10 cellular contexts compared by ENCODE assay signal in genomic region chr11:119155733-119156492, GRCh38. TPM values are rescaled to one million over a fixed set of nuclear protein-coding genes. Genes with fewer than 3 reads are reported as not detected.
DNase-seq lines count a peak whose midpoint lies in the region; ATAC-seq and TF ChIP-seq lines count a peak whose summit lies in the region.
"Had no signal": no experiment of that assay in that cellular context is flagged by ENCODE, and none has a peak within 500 bp of the region (broad histone marks: within the 10 kb centered on the region; RNA-seq: fewer than 3 reads in every experiment).

No MANE protein-coding gene starts in this region.

- no peaks in the 10 kb centered on the region for H3K9me3 ChIP-seq in mesenchymal stem cell (ENCODE audit: control insufficient read depth, low read length)
- H3K9me3 ChIP-seq: breast epithelium, sigmoid colon had no signal

- no peak overlapping the region for H2AK5ac ChIP-seq in mesenchymal stem cell (ENCODE audit: low read length, severe bottlenecking)

- H3K27ac Mint-ChIP-seq in T-helper 2 cell treated with Interferon-gamma antibody and Interleukin-4, amounts not matched to agents 5 μg/mL and 100 μg/mL, for 36 hours = no peak overlapping the region
- no peak overlapping the region for H3K27ac Mint-ChIP-seq in T-cell

- H3K79me1 ChIP-seq in mesenchymal stem cell (replicated peaks; ENCODE audit: low read length, poor library complexity, severe bottlenecking) = no peaks in the 10 kb centered on the region

- H3K27me3 ChIP-seq in mesenchymal stem cell (ENCODE audit: control insufficient read depth in 1 of 2, insufficient read depth in 1 of 2, low read length in 2 of 2) = peaks cover 29 to 76% of the 10 kb centered on the region in 2 experiments
- H3K27me3 ChIP-seq: breast epithelium, sigmoid colon had no signal

- no peak overlapping the region for H2BK5ac ChIP-seq in mesenchymal stem cell (ENCODE audit: low read depth, low read length, poor library complexity, severe bottlenecking)

- H3K4me1 ChIP-seq in mesenchymal stem cell (ENCODE audit: control insufficient read depth, insufficient read depth, low read depth, low read length) = no peaks in the 10 kb centered on the region
- H3K4me1 ChIP-seq: breast epithelium, sigmoid colon had no signal

- H3K14ac ChIP-seq in mesenchymal stem cell (ENCODE audit: low read length in 2 of 2) = no peak overlapping the region

- H3K36me3 Mint-ChIP-seq in T-helper 2 cell treated with Interferon-gamma antibody and Interleukin-4, amounts not matched to agents 5 μg/mL and 100 μg/mL, for 36 hours (ENCODE audit: low read depth) = no peaks in the 10 kb centered on the region
- H3K36me3 Mint-ChIP-seq in T-cell = no peaks in the 10 kb centered on the region

- H2BK15ac ChIP-seq in mesenchymal stem cell (ENCODE audit: low read depth, poor library complexity, severe bottlenecking) = no peak overlapping the region

- no peak for ATAC-seq in T-cell (replicated peaks in 1 of 4)

- no peak overlapping the region for H3K4me3 ChIP-seq in mesenchymal stem cell (ENCODE audit: insufficient read depth in 1 of 2, low read depth in 1 of 2, low read length in 2 of 2)
- H3K4me3 ChIP-seq: breast epithelium, sigmoid colon had no signal

- H3K9me3 Mint-ChIP-seq in T-helper 2 cell treated with Interferon-gamma antibody and Interleukin-4, amounts not matched to agents 5 μg/mL and 100 μg/mL, for 36 hours = no peaks in the 10 kb centered on the region
- H3K9me3 Mint-ChIP-seq in T-cell = no peaks in the 10 kb centered on the region

- H2BK120ac ChIP-seq in mesenchymal stem cell (ENCODE audit: low read depth, low read length) = no peak overlapping the region

- no peak overlapping the region for H3K4ac ChIP-seq in mesenchymal stem cell (ENCODE audit: low read depth in 1 of 2, low read length in 2 of 2)

- 50% methylated on average over 6 of the region's 8 CpGs for WGBS in mesenchymal stem cell

- no peak overlapping the region for H3K23ac ChIP-seq in mesenchymal stem cell (ENCODE audit: low read length in 2 of 2)

- no peak overlapping the region for H2AFZ ChIP-seq in mesenchymal stem cell (ENCODE audit: low read depth, low read length)

- H2BK12ac ChIP-seq in mesenchymal stem cell (ENCODE audit: low read length in 2 of 2) = no peak overlapping the region

- no peak overlapping the region for H3K18ac ChIP-seq in mesenchymal stem cell (ENCODE audit: low read depth in 1 of 2, low read length in 2 of 2)

- H3K27me3 Mint-ChIP-seq in T-helper 2 cell treated with Interferon-gamma antibody and Interleukin-4, amounts not matched to agents 5 μg/mL and 100 μg/mL, for 36 hours (ENCODE audit: low read depth) = peaks cover 31% of the 10 kb centered on the region
- H3K27me3 Mint-ChIP-seq in T-cell = peaks cover 0 to 24% of the 10 kb centered on the region in 2 donors

- CTCF ChIA-PET in T-cell (lab: Charles Lee) = interaction anchor here in 1 of 2 donors (1.1 kb wide), 1 partner anchor 8 kb away, joined by 4 read pairs; no protein-coding TSS in a partner anchor

- H3K9ac ChIP-seq in mesenchymal stem cell (ENCODE audit: low read length) = no peak overlapping the region

- DNase-seq in 8988T (peak; percentile 88), Daoy (ENCODE audit: low read depth) (peak; percentile 19), NOMO-1 treated with DMSO at 0.1 percent for 48 hours (lab: John Stamatoyannopoulos, UW; ENCODE audit: unreplicated experiment) (peak; percentile 28), erythroblast (lab: John Stamatoyannopoulos, UW) (peak; percentile 47 to 52), mesenchymal stem cell (no peak), NCI-H187 treated with DMSO at 0.1 percent for 48 hours (lab: John Stamatoyannopoulos, UW) (no peak), T-cell (no peak)
- no peak for DNase-seq in T-helper 2 cell treated with Interferon-gamma antibody and Interleukin-4, amounts not matched to agents 5 μg/mL and 100 μg/mL, for 36 hours (ENCODE audit: low spot score)
- DNase-seq: sigmoid colon had no signal

- peaks cover 5% of the 10 kb centered on the region for H3K4me1 Mint-ChIP-seq in T-helper 2 cell treated with Interferon-gamma antibody and Interleukin-4, amounts not matched to agents 5 μg/mL and 100 μg/mL, for 36 hours (ENCODE audit: low read depth)
- H3K4me1 Mint-ChIP-seq in T-cell = no peaks in the 10 kb centered on the region

- no peak for TF ChIP-seq POLR2A in erythroblast (IDR thresholded peaks at IDR 0.05; ENCODE audit: low read length)

- H3K4me3 Mint-ChIP-seq in T-helper 2 cell treated with Interferon-gamma antibody and Interleukin-4, amounts not matched to agents 5 μg/mL and 100 μg/mL, for 36 hours = no peak overlapping the region
- no peak overlapping the region for H3K4me3 Mint-ChIP-seq in T-cell

- POLR2A ChIA-PET in T-cell (lab: Charles Lee) = interaction anchor here in 1 of 2 donors (0.6 kb wide), 1 partner anchor 13 kb away, joined by 3 read pairs; no protein-coding TSS in a partner anchor

- H3K4me2 ChIP-seq in mesenchymal stem cell (ENCODE audit: low read length, poor library complexity, severe bottlenecking) = no peak overlapping the region

- no peak overlapping the region for H4K91ac ChIP-seq in mesenchymal stem cell (ENCODE audit: low read length)

- H3K27ac ChIP-seq in mesenchymal stem cell (ENCODE audit: low read length, poor library complexity, severe bottlenecking) = no peak overlapping the region
- H3K27ac ChIP-seq: breast epithelium, sigmoid colon had no signal

- no peak overlapping the region for H4K8ac ChIP-seq in mesenchymal stem cell (ENCODE audit: low read length)

- no peaks in the 10 kb centered on the region for H3K36me3 ChIP-seq in mesenchymal stem cell (ENCODE audit: control insufficient read depth in 1 of 2, insufficient read depth in 2 of 2, low read depth in 1 of 2, low read length in 2 of 2)
- H3K36me3 ChIP-seq: breast epithelium, sigmoid colon had no signal

RNA-seq across cellular contexts. Expression of gene ABCG4, which starts 7.1 kb away (rescaled TPM):
- not detected in 2 replicates for total RNA-seq in Daoy (2014; rRNA removed; shearing (Covaris generic))
- 0.37 TPM for polyA plus RNA-seq in mesenchymal stem cell (2013, experiment 1 of 2)
- 0.23 TPM for polyA plus RNA-seq in mesenchymal stem cell (2013, experiment 2 of 2)
- total RNA-seq in T-cell = under 1 TPM in 1 of 5 donors, not detected in 4; 0.09 TPM

RNA-seq across cellular contexts. Expression of gene NLRX1, which starts 12.6 kb away (rescaled TPM):
- 4.3 and 9.7 TPM in 2 replicates for total RNA-seq in Daoy (2014; rRNA removed; shearing (Covaris generic))
- 3.9 TPM for polyA plus RNA-seq in mesenchymal stem cell (2013, experiment 1 of 2)
- polyA plus RNA-seq in mesenchymal stem cell (2013, experiment 2 of 2) = 3.9 TPM
- 10 to 100 TPM in 3 of 5 donors, 1 to 10 TPM in 2; 6.5 to 12.8 (median 11.6) TPM for total RNA-seq in T-cell

RNA-seq across cellular contexts. Expression of gene NHERF4, which starts 29.4 kb away (rescaled TPM):
- not detected in 2 replicates for total RNA-seq in Daoy (2014; rRNA removed; shearing (Covaris generic))
- polyA plus RNA-seq in mesenchymal stem cell (2013, experiment 1 of 2) = not detected
- not detected for polyA plus RNA-seq in mesenchymal stem cell (2013, experiment 2 of 2)
- total RNA-seq in T-cell = 1 to 10 TPM in 1 of 5 donors, under 1 TPM in 3, not detected in 1; 0.30 to 1.1 (median 0.73) TPM

RNA-seq across cellular contexts. Expression of gene HINFP, which starts 34.5 kb away (rescaled TPM):
- total RNA-seq in Daoy (2014; rRNA removed; shearing (Covaris generic)) = 14.4 and 28.8 TPM in 2 replicates
- polyA plus RNA-seq in mesenchymal stem cell (2013, experiment 1 of 2) = 13.5 TPM
- 13.2 TPM for polyA plus RNA-seq in mesenchymal stem cell (2013, experiment 2 of 2)
- 10 to 100 TPM; 30.0 to 68.5 (median 56.7) TPM for total RNA-seq in T-cell

RNA-seq across cellular contexts. Expression of gene C2CD2L, which starts 48.8 kb away (rescaled TPM):
- 1.7 and 10.6 TPM in 2 replicates for total RNA-seq in Daoy (2014; rRNA removed; shearing (Covaris generic))
- polyA plus RNA-seq in mesenchymal stem cell (2013, experiment 1 of 2) = 7.7 TPM
- 7.4 TPM for polyA plus RNA-seq in mesenchymal stem cell (2013, experiment 2 of 2)
- 10 to 100 TPM; 18.9 to 36.4 (median 30.6) TPM for total RNA-seq in T-cell

Comparison
In these comparisons a context has a peak if more than half of its experiments do, and no peak if none do; other contexts are left out.
1. DNase-seq: peak in 8988T (single experiment), Daoy (single experiment), NOMO-1 treated with DMSO at 0.1 percent for 48 hours (single experiment) and erythroblast (2 of 2); none in T-helper 2 cell treated with Interferon-gamma antibody and Interleukin-4, amounts not matched to agents 5 μg/mL and 100 μg/mL, for 36 hours (single experiment), mesenchymal stem cell (single experiment), NCI-H187 treated with DMSO at 0.1 percent for 48 hours (single experiment) and T-cell (0 of 34).